Comparison of ENCODE assay signal across 8 cellular contexts in the genomic region with DNA sequence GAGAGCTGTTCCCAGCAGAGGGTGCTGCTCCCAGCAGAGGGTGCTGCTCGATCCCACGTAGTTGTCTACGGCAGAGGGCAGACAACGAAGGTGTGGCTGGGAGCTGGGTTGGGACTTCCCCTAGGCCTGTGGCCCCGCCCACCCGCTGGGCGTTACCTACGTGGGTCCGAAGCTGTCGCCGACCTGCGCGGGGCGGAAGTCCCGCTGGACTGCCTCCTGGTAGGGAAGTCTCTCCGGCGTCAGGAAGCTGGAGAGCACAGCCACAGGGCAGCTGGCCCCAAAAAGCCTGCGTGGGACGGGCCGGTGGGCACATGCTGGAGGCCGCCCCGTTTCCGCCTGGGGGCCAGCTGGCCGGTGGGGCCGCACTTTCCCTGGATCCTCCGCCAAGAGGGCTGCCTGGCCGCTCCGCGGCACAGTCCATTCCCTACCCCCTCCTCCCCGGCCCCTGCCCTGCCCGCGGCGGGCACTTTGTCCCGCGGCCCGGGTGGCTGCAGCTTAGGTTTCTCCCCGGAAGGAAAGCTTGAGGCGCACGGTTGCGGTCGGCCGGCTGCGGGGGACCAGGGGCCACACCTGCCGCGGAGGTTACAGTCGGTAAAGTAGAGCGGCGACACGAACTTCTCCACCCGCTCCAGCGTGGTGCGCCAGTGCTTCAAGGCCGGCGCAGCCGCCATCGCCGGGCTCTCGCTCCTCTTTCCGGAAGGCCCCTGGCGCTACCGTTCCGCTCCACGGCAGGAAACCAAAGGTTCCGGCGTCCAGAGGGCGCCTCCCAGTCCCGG. TPM values are rescaled to one million over a fixed set of nuclear protein-coding genes. Genes with fewer than 3 reads are reported as not detected.
DNase-seq lines count a peak whose midpoint lies in the region; ATAC-seq and TF ChIP-seq lines count a peak whose summit lies in the region.

A gene (minus strand): TSS at position 695 of the 776 bp plus-strand sequence. CDS start 24 bp downstream, at position 671.

- H3K4me2 ChIP-seq in DND-41 (ENCODE audit: insufficient read depth, low read length) (peak within 1 kb of the TSS; percentile 81), KMS-11 (peak within 1 kb of the TSS; percentile 97)

- H3K9me3 ChIP-seq in DND-41 (ENCODE audit: insufficient read depth, low read length, severe bottlenecking) (no peaks in the 10 kb centered on the region), Panc1 (ENCODE audit: control insufficient read depth, insufficient read depth, low read depth, low read length) (no peaks in the 10 kb centered on the region), esophagus (ENCODE audit: control insufficient read depth in 2 of 2, insufficient read depth in 1 of 2, low read depth in 1 of 2, low read length in 1 of 2) (no peaks in the 10 kb centered on the region), muscle layer of colon (ENCODE audit: low read length) (no peaks in the 10 kb centered on the region)

- H3K9ac ChIP-seq in DND-41 (ENCODE audit: low read depth, low read length) (peak within 1 kb of the TSS; percentile 97), KMS-11 (peak within 1 kb of the TSS; percentile 84), muscle layer of colon (ENCODE audit: low read length) (peak within 1 kb of the TSS; percentile 89)

- H4K20me1 ChIP-seq in DND-41 (ENCODE audit: insufficient read depth, low read length) (peaks cover 19% of the 10 kb centered on the region), KMS-11 (ENCODE audit: insufficient read depth) (no peaks in the 10 kb centered on the region)

- peak within 1 kb of the TSS; percentile 91 for H3K4me3 Mint-ChIP-seq in activated T-cell treated with anti-CD3 and anti-CD28 coated beads, Interleukin-2, amount 50 U/mL, for 4 hours

- ATAC-seq in DND-41 (ENCODE audit: insufficient read depth, low read depth) (peak; percentile 90), GM21737 (IDR thresholded peaks at IDR 0.05; ENCODE audit: unreplicated experiment) (peak; percentile 87), Panc1 (peak; percentile 96)
- ATAC-seq in activated T-cell treated with anti-CD3 and anti-CD28 coated beads, Interleukin-2, amount 50 U/mL, for 4 hours = peak; percentile 93 to 94

- 0 to 1% methylated on average over 53 to 67 of the region's 67 CpGs for WGBS in esophagus, 2 donors

- H3K36me3 Mint-ChIP-seq in activated T-cell treated with anti-CD3 and anti-CD28 coated beads, Interleukin-2, amount 50 U/mL, for 4 hours (ENCODE audit: insufficient read depth) = peaks cover 16% of the 10 kb centered on the region

- H2AFZ ChIP-seq in DND-41 (ENCODE audit: low read depth, low read length) (peak within 1 kb of the TSS; percentile 85), KMS-11 (ENCODE audit: low read depth) (peak within 1 kb of the TSS; percentile 52)

- CTCF ChIA-PET in Panc1 (lab: Charles Lee) = interaction anchor here (0.5 to 1.1 kb wide), 13 partner anchors 20 to 451 kb away, joined by 3 to 10 read pairs (median 3); a partner anchor contains a TSS

- no TSS peak for BruUV-seq in Panc1 (replicated peaks; lab: Mats Ljungman, UMichigan)

- intact Hi-C loops in Panc1 (cut with micrococcal nuclease; ENCODE audit: unreplicated experiment) = no loop called here

- in situ Hi-C loops in Panc1 (cut with HindIII; ENCODE audit: low pct_unique_long_range_greater_than_20kb, low sequenced_read_pairs) = no loop called here

- POLR2A ChIA-PET in Panc1 (lab: Charles Lee) = interaction anchor here (0.6 to 1.3 kb wide), 5 partner anchors 84 to 324 kb away, joined by 3 to 7 read pairs (median 4); a partner anchor contains a TSS

- no peaks in the 10 kb centered on the region for H3K27me3 Mint-ChIP-seq in activated T-cell treated with anti-CD3 and anti-CD28 coated beads, Interleukin-2, amount 50 U/mL, for 4 hours (ENCODE audit: low read depth)

- H3K79me2 ChIP-seq in DND-41 (ENCODE audit: insufficient read depth, low read length) (peaks cover 17% of the 10 kb centered on the region), KMS-11 (ENCODE audit: insufficient read depth, low read depth) (peaks cover 6% of the 10 kb centered on the region; the same call in 1 of the 2 replicates)

- TF ChIP-seq CTCF in DND-41 (IDR thresholded peaks at IDR 0.05; ENCODE audit: borderline replicate concordance, extremely low read depth, low read length, poor library complexity, severe bottlenecking) (peak; percentile 83), KMS-11 (conservative IDR thresholded peaks at IDR 0.05; ENCODE audit: low read depth, low read length) (no peak; the same call in 1 of the 2 replicates), Panc1 (IDR thresholded peaks at IDR 0.05) (peak; percentile 93)

- DNase-seq in DND-41 (peak; percentile 90), Panc1 (ENCODE audit: low read depth, low spot score) (peak; percentile 84)
- peak; percentile 89 for DNase-seq in activated T-cell treated with anti-CD3 and anti-CD28 coated beads, Interleukin-2, amount 50 U/mL, for 4 hours
- peak; percentile 85 for DNase-seq in stimulated activated CD8-positive, alpha-beta memory T cell treated with anti-CD3 and anti-CD28 coated beads, Interleukin-7, amount 100 ng/mL, for 24 hours (ENCODE audit: low read depth)

- H3K36me3 ChIP-seq in DND-41 (ENCODE audit: insufficient read depth, low read length) (peaks cover 69% of the 10 kb centered on the region), KMS-11 (ENCODE audit: insufficient read depth) (no peaks in the 10 kb centered on the region), Panc1 (ENCODE audit: control insufficient read depth, insufficient read depth, low read length) (peaks cover 20% of the 10 kb centered on the region), esophagus (ENCODE audit: control insufficient read depth in 2 of 2, insufficient read depth in 2 of 2, low read length in 1 of 2) (peaks cover 11 to 27% of the 10 kb centered on the region in 2 donors), muscle layer of colon (ENCODE audit: insufficient read depth, low read length) (peaks cover 59% of the 10 kb centered on the region)

- H3K27ac ChIP-seq in DND-41 (ENCODE audit: low read length) = peak within 1 kb of the TSS; percentile 90
- H3K27ac ChIP-seq in KMS-11 = peak within 1 kb of the TSS; percentile 93
- H3K27ac ChIP-seq in Panc1 (ENCODE audit: low read length) = peak within 1 kb of the TSS; percentile 93
- peak within 1 kb of the TSS; percentile 97 to 99 for H3K27ac ChIP-seq in esophagus (ENCODE audit: low read depth in 2 of 2, low read length in 1 of 2)
- peak within 1 kb of the TSS; percentile 93 for H3K27ac ChIP-seq in muscle layer of colon (ENCODE audit: low read depth, low read length)

- H3K4me1 ChIP-seq in DND-41 (ENCODE audit: insufficient read depth, low read length) = peaks cover 31% of the 10 kb centered on the region
- peaks cover 26% of the 10 kb centered on the region for H3K4me1 ChIP-seq in KMS-11 (ENCODE audit: low read depth, poor library complexity, severe bottlenecking)
- peaks cover 15% of the 10 kb centered on the region for H3K4me1 ChIP-seq in Panc1 (ENCODE audit: control insufficient read depth, insufficient read depth, low read length)
- peaks cover 2 to 8% of the 10 kb centered on the region in 2 donors for H3K4me1 ChIP-seq in esophagus (ENCODE audit: control insufficient read depth in 2 of 2, insufficient read depth in 2 of 2, low read length in 1 of 2)
- H3K4me1 ChIP-seq in muscle layer of colon (ENCODE audit: insufficient read depth, low read length) = peaks cover 24% of the 10 kb centered on the region

- H3K4me3 ChIP-seq in DND-41 (ENCODE audit: low read depth in 1 of 2, low read length in 2 of 2) (peak within 1 kb of the TSS; percentile 94 to 95), KMS-11 (IDR thresholded peaks at IDR 0.05; ENCODE audit: insufficient read depth, low read depth, low read length) (no peak within 1 kb of the TSS), Panc1 (ENCODE audit: low read depth in 2 of 2, low read length in 2 of 2) (peak within 1 kb of the TSS; percentile 74 to 91), esophagus (ENCODE audit: low read depth in 1 of 2, low read length in 2 of 2) (peak within 1 kb of the TSS; percentile 81 to 83), muscle layer of colon (ENCODE audit: low read depth in 1 of 2, low read length in 2 of 2) (peak within 1 kb of the TSS; percentile 75 to 98)

- H3K4me1 Mint-ChIP-seq in activated T-cell treated with anti-CD3 and anti-CD28 coated beads, Interleukin-2, amount 50 U/mL, for 4 hours (ENCODE audit: low read depth) = peaks cover 25% of the 10 kb centered on the region

- H3K27me3 ChIP-seq in DND-41 (ENCODE audit: insufficient read depth, low read length, poor library complexity) (no peaks in the 10 kb centered on the region), KMS-11 (ENCODE audit: insufficient read depth, low read depth) (no peaks in the 10 kb centered on the region), Panc1 (ENCODE audit: control insufficient read depth, insufficient read depth, low read length) (no peaks in the 10 kb centered on the region), esophagus (ENCODE audit: control insufficient read depth in 1 of 2, insufficient read depth in 2 of 2, low read length in 2 of 2) (no peaks in the 10 kb centered on the region), muscle layer of colon (ENCODE audit: control insufficient read depth in 1 of 2, insufficient read depth in 2 of 2, low read length in 2 of 2) (no peaks in the 10 kb centered on the region)

- no peaks in the 10 kb centered on the region for H3K9me3 Mint-ChIP-seq in activated T-cell treated with anti-CD3 and anti-CD28 coated beads, Interleukin-2, amount 50 U/mL, for 4 hours

RNA-seq across cellular contexts. Expression of the gene that starts here (rescaled TPM):
- total RNA-seq in Panc1 (2021; ENCODE audit: unreplicated experiment) = 127 TPM
- polyA plus RNA-seq in Panc1 (2012; ENCODE audit: insufficient read length) = 91.4 TPM
- total RNA-seq in activated T-cell treated with anti-CD3 and anti-CD28 coated beads, Interleukin-2, amount 50 U/mL, for 4 hours = 100 to 1,000 TPM; 185 to 247 (median 216) TPM
- polyA plus RNA-seq in esophagus = 100 to 1,000 TPM; 107 to 185 TPM
